Comparison of ENCODE assay signal across 17 cellular contexts in genomic region chr7:33418251-33418701, GRCh38.
A peak's percentile ranks its signal among the peaks of the same experiment; 100 is the strongest.
DNase-seq lines count a peak whose midpoint lies in the region; ATAC-seq and TF ChIP-seq lines count a peak whose summit lies in the region.
"Had no signal": no experiment of that assay in that cellular context is flagged by ENCODE, and none has a peak within 500 bp of the region (broad histone marks: within the 10 kb centered on the region; RNA-seq: fewer than 3 reads in every experiment).

No MANE protein-coding gene starts in this region.

- in situ Hi-C loops in astrocyte of the spinal cord (cut with HindIII; ENCODE audit: low sequenced_read_pairs): no loop called here

- H3K4me3 ChIP-seq in astrocyte of the spinal cord (ENCODE audit: low read depth, low read length): no peak overlapping the region
- H3K4me3 ChIP-seq: transverse colon had no signal

- DNase-seq in AG08395 (ENCODE audit: low spot score) (peak; percentile 72), HS-27A (ENCODE audit: low read depth) (peak; percentile 38), astrocyte of the spinal cord (ENCODE audit: low read depth, low spot score) (peak; percentile 88), iPS-NIHi7 (ENCODE audit: extremely low spot score) (peak; percentile 64), NCI-H1930 (lab: John Stamatoyannopoulos, UW) (no peak)
- no peak for DNase-seq in stimulated activated CD4-positive, alpha-beta T cell treated with anti-CD3 and anti-CD28 coated beads, Interleukin-15, amount 100 ng/mL, for 24 hours
- no peak for DNase-seq in activated CD4-positive, CD25-positive, alpha-beta regulatory T cell (lab: John Stamatoyannopoulos, UW)
- DNase-seq: activated CD4-positive, alpha-beta memory T cell treated with anti-CD3 and anti-CD28 coated beads for 36 hours; aorta; head of caudate nucleus; mammary epithelial cell; NCI-H1417; NCI-H526 treated with DMSO at 0.1 percent for 48 hours; RPMI8226; T-helper 17 cell; transverse colon had no signal

- ATAC-seq in HG03175 (IDR thresholded peaks at IDR 0.05; ENCODE audit: unreplicated experiment): no peak
- ATAC-seq: T-helper 17 cell had no signal

- TF ChIP-seq CTCF in astrocyte of the spinal cord (IDR thresholded peaks at IDR 0.05; ENCODE audit: low read depth, low read length): no peak

Comparison
In these comparisons a context has a peak if more than half of its experiments do, and no peak if none do; other contexts are left out.
1. DNase-seq: peak in AG08395 (single experiment), HS-27A (single experiment), astrocyte of the spinal cord (single experiment) and iPS-NIHi7 (single experiment); none in NCI-H1930 (0 of 2), stimulated activated CD4-positive, alpha-beta T cell treated with anti-CD3 and anti-CD28 coated beads, Interleukin-15, amount 100 ng/mL, for 24 hours (single experiment) and activated CD4-positive, CD25-positive, alpha-beta regulatory T cell (0 of 4).